Comparison of ENCODE assay signal across 8 cellular contexts in the genomic region with DNA sequence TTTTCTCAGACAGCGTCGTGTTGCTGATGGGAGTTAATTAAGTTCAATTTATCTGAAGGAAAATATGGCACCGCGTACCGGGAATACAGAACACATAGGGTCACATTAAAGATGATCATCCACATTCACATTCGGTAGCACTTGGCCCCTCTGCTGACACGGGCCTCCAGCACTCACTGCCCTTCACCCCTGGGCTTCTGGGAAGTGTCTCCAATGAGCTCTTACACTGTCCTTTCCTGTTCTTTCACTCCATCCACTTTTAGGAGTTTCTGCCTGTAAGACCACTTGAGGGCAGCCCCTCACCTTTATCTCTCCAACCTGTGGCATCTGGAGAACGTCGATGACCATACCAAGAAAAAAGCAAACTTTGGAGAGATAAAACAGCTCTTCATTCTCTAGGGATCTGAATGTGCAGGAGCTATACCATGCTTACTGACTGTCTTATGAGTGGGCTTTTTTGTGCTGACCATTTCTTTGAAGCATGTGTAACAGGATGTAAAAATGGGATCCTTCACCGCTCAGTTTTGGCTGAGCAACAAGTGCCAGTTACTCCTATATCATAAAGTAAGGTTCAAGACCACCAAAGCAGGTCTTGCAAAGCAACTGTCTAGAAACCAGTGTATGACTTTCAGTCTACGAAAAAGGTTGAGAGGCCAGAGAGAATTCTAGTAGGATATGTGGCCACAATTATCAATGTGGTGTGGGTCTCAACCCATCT. TPM values are rescaled to one million over a fixed set of nuclear protein-coding genes. Genes with fewer than 3 reads are reported as not detected.
DNase-seq lines count a peak whose midpoint lies in the region; ATAC-seq and TF ChIP-seq lines count a peak whose summit lies in the region.

No MANE protein-coding gene starts in this region.

- ATAC-seq in SK-N-SH treated with all-trans-retinoic acid at 6 μM for 48 hours (peak; percentile 6; the same call in 1 of the 3 replicates), GM21515 (IDR thresholded peaks at IDR 0.05; ENCODE audit: unreplicated experiment) (no peak), GM18861 (IDR thresholded peaks at IDR 0.05; ENCODE audit: unreplicated experiment) (no peak)

- H3K4me1 Mint-ChIP-seq in activated T-cell treated with anti-CD3 and anti-CD28 coated beads, Interleukin-2, amount 50 U/mL, for 24 hours (ENCODE audit: low read depth): peaks cover 46% of the 10 kb centered on the region
- peaks cover 11% of the 10 kb centered on the region for H3K4me1 Mint-ChIP-seq in progenitor cell of endocrine pancreas (ENCODE audit: low read depth)

- H3K4me3 Mint-ChIP-seq in activated T-cell treated with anti-CD3 and anti-CD28 coated beads, Interleukin-2, amount 50 U/mL, for 24 hours: peak overlapping the region; percentile 83
- H3K4me3 Mint-ChIP-seq in progenitor cell of endocrine pancreas (ENCODE audit: low read depth): peak overlapping the region; percentile 93

- H3K27me3 Mint-ChIP-seq in activated T-cell treated with anti-CD3 and anti-CD28 coated beads, Interleukin-2, amount 50 U/mL, for 24 hours: no peaks in the 10 kb centered on the region
- peaks cover 30% of the 10 kb centered on the region for H3K27me3 Mint-ChIP-seq in progenitor cell of endocrine pancreas

- peak overlapping the region; percentile 66 to 79 (median 70) for H3K4me3 ChIP-seq in esophagus squamous epithelium

- no peak for TF ChIP-seq POLR2A in esophagus squamous epithelium (IDR thresholded peaks at IDR 0.05)

- peak overlapping the region; percentile 69 to 89 (median 86) for H3K27ac ChIP-seq in esophagus squamous epithelium

- H3K9me3 Mint-ChIP-seq in activated T-cell treated with anti-CD3 and anti-CD28 coated beads, Interleukin-2, amount 50 U/mL, for 24 hours: no peaks in the 10 kb centered on the region
- H3K9me3 Mint-ChIP-seq in progenitor cell of endocrine pancreas (ENCODE audit: low read depth): no peaks in the 10 kb centered on the region

- WGBS in esophagus squamous epithelium, 2 donors: 17 to 34% methylated on average over 7 to 11 of the region's 11 CpGs

- intact Hi-C loops in esophagus squamous epithelium (cut with DNase I): no loop called here

- peaks cover 0 to 5% (median 0%) of the 10 kb centered on the region in 4 donors for H3K27me3 ChIP-seq in esophagus squamous epithelium

- H3K27ac Mint-ChIP-seq in activated T-cell treated with anti-CD3 and anti-CD28 coated beads, Interleukin-2, amount 50 U/mL, for 24 hours: peak overlapping the region; percentile 95
- H3K27ac Mint-ChIP-seq in progenitor cell of endocrine pancreas: peak overlapping the region; percentile 81

- H3K36me3 Mint-ChIP-seq in activated T-cell treated with anti-CD3 and anti-CD28 coated beads, Interleukin-2, amount 50 U/mL, for 24 hours (ENCODE audit: low read depth): peaks cover 5% of the 10 kb centered on the region
- no peaks in the 10 kb centered on the region for H3K36me3 Mint-ChIP-seq in progenitor cell of endocrine pancreas (ENCODE audit: insufficient read depth)

- TF ChIP-seq CTCF in esophagus squamous epithelium (IDR thresholded peaks at IDR 0.05) (no peak), progenitor cell of endocrine pancreas (IDR thresholded peaks at IDR 0.05; ENCODE audit: unreplicated experiment) (no peak)

- no peak for DNase-seq in activated T-cell treated with anti-CD3 and anti-CD28 coated beads, Interleukin-2, amount 50 U/mL, for 24 hours
- no peak for DNase-seq in activated T-cell treated with anti-CD3 and anti-CD28 coated beads, Interleukin-2, amount 50 U/mL, for 1 hour
- DNase-seq in esophagus squamous epithelium (lab: John Stamatoyannopoulos, UW) (no peak), progenitor cell of endocrine pancreas (ENCODE audit: low spot score, unreplicated experiment) (no peak), LoVo (ENCODE audit: low spot score) (no peak)

- H3K4me1 ChIP-seq in esophagus squamous epithelium: peaks cover 0 to 25% (median 0%) of the 10 kb centered on the region in 3 donors

- no peaks in the 10 kb centered on the region for H3K9me3 ChIP-seq in esophagus squamous epithelium

- H3K36me3 ChIP-seq in esophagus squamous epithelium: no peaks in the 10 kb centered on the region

TF ChIP-seq in SK-N-SH treated with all-trans-retinoic acid at 6 μM for 48 hours, 23 proteins besides CTCF, POLR2A, EP300 and RAD21:
- TF ChIP-seq ZNF8 (CRISPR knock-in tag; IDR thresholded peaks at IDR 0.05) (no peak), ZNF70 (CRISPR knock-in tag; IDR thresholded peaks at IDR 0.05) (no peak), SNAI2 (CRISPR knock-in tag; IDR thresholded peaks at IDR 0.05) (no peak), TCF4 (CRISPR knock-in tag; IDR thresholded peaks at IDR 0.05; ENCODE audit: borderline replicate concordance) (no peak), ZFP30 (CRISPR knock-in tag; IDR thresholded peaks at IDR 0.05) (no peak), ZFP3 (CRISPR knock-in tag; IDR thresholded peaks at IDR 0.05) (no peak), OSR1 (CRISPR knock-in tag; IDR thresholded peaks at IDR 0.05) (no peak)
- TF ChIP-seq, protein P1, sequence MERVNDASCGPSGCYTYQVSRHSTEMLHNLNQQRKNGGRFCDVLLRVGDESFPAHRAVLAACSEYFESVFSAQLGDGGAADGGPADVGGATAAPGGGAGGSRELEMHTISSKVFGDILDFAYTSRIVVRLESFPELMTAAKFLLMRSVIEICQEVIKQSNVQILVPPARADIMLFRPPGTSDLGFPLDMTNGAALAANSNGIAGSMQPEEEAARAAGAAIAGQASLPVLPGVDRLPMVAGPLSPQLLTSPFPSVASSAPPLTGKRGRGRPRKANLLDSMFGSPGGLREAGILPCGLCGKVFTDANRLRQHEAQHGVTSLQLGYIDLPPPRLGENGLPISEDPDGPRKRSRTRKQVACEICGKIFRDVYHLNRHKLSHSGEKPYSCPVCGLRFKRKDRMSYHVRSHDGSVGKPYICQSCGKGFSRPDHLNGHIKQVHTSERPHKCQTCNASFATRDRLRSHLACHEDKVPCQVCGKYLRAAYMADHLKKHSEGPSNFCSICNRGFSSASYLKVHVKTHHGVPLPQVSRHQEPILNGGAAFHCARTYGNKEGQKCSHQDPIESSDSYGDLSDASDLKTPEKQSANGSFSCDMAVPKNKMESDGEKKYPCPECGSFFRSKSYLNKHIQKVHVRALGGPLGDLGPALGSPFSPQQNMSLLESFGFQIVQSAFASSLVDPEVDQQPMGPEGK (CRISPR knock-in tag; IDR thresholded peaks at IDR 0.05; ENCODE audit: borderline replicate concordance): no peak
- TF ChIP-seq, protein P2, sequence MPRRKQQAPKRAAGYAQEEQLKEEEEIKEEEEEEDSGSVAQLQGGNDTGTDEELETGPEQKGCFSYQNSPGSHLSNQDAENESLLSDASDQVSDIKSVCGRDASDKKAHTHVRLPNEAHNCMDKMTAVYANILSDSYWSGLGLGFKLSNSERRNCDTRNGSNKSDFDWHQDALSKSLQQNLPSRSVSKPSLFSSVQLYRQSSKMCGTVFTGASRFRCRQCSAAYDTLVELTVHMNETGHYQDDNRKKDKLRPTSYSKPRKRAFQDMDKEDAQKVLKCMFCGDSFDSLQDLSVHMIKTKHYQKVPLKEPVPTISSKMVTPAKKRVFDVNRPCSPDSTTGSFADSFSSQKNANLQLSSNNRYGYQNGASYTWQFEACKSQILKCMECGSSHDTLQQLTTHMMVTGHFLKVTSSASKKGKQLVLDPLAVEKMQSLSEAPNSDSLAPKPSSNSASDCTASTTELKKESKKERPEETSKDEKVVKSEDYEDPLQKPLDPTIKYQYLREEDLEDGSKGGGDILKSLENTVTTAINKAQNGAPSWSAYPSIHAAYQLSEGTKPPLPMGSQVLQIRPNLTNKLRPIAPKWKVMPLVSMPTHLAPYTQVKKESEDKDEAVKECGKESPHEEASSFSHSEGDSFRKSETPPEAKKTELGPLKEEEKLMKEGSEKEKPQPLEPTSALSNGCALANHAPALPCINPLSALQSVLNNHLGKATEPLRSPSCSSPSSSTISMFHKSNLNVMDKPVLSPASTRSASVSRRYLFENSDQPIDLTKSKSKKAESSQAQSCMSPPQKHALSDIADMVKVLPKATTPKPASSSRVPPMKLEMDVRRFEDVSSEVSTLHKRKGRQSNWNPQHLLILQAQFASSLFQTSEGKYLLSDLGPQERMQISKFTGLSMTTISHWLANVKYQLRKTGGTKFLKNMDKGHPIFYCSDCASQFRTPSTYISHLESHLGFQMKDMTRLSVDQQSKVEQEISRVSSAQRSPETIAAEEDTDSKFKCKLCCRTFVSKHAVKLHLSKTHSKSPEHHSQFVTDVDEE (CRISPR knock-in tag; IDR thresholded peaks at IDR 0.05): no peak
- TF ChIP-seq, protein P3, sequence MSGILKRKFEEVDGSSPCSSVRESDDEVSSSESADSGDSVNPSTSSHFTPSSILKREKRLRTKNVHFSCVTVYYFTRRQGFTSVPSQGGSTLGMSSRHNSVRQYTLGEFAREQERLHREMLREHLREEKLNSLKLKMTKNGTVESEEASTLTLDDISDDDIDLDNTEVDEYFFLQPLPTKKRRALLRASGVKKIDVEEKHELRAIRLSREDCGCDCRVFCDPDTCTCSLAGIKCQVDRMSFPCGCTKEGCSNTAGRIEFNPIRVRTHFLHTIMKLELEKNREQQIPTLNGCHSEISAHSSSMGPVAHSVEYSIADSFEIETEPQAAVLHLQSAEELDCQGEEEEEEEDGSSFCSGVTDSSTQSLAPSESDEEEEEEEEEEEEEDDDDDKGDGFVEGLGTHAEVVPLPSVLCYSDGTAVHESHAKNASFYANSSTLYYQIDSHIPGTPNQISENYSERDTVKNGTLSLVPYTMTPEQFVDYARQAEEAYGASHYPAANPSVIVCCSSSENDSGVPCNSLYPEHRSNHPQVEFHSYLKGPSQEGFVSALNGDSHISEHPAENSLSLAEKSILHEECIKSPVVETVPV (CRISPR knock-in tag; IDR thresholded peaks at IDR 0.05): no peak

RNA-seq across cellular contexts. Expression of a gene that starts 1.1 kb away (rescaled TPM):
- total RNA-seq in esophagus squamous epithelium (10 to 100 TPM in 3 of 4 donors, 1 to 10 TPM in 1; 4.2 to 35.7 (median 13.4) TPM), progenitor cell of endocrine pancreas (32.4 and 34.8 TPM in 2 replicates)

RNA-seq across cellular contexts. Expression of a gene that starts 32.1 kb away (rescaled TPM):
- under 1 TPM; 0.06 to 0.38 (median 0.15) TPM for total RNA-seq in esophagus squamous epithelium
- total RNA-seq in progenitor cell of endocrine pancreas: 0.50 and 0.64 TPM in 2 replicates
